In the genomic region with DNA sequence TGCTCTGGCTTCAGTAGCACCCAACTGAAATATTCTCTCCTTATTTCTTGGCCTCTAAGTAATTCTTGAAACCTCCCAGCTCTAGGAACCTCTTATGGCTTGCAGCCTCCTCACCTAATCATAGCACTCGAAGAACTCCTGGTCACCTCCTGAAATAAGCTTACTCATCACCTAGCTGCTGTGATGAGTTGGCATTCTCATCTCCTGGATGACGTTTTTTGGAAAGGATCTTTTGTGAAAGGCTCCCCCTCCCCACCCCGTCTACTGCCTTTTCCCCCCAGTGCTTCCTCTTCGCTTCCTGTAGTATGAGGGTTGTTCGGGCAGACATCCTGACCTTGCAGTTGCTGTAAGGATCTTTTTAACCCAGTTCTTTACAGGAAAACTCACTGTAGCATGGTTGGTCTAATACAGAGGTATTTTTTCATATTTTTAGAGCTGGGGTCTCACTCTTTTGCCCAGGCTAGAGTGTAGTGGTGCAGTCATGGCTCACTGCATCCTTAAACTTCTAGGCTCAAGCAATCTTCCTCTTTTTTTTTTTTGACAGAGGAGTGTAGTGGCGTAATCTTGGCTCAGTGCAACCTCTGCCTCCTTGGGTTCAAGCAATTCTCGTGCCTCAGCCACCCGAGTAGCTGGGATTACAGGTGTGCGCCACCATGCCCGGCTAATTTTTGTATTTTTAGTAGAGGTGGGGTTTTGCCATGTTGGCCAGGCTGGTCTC, we compare ENCODE assay signal across 1 cellular context.
TF ChIP-seq lines count a peak whose summit lies in the region.

No MANE protein-coding gene starts in this region.

TF ChIP-seq in GM23338, 12 proteins besides CTCF, POLR2A, EP300 and RAD21:
- TF ChIP-seq, protein P1, sequence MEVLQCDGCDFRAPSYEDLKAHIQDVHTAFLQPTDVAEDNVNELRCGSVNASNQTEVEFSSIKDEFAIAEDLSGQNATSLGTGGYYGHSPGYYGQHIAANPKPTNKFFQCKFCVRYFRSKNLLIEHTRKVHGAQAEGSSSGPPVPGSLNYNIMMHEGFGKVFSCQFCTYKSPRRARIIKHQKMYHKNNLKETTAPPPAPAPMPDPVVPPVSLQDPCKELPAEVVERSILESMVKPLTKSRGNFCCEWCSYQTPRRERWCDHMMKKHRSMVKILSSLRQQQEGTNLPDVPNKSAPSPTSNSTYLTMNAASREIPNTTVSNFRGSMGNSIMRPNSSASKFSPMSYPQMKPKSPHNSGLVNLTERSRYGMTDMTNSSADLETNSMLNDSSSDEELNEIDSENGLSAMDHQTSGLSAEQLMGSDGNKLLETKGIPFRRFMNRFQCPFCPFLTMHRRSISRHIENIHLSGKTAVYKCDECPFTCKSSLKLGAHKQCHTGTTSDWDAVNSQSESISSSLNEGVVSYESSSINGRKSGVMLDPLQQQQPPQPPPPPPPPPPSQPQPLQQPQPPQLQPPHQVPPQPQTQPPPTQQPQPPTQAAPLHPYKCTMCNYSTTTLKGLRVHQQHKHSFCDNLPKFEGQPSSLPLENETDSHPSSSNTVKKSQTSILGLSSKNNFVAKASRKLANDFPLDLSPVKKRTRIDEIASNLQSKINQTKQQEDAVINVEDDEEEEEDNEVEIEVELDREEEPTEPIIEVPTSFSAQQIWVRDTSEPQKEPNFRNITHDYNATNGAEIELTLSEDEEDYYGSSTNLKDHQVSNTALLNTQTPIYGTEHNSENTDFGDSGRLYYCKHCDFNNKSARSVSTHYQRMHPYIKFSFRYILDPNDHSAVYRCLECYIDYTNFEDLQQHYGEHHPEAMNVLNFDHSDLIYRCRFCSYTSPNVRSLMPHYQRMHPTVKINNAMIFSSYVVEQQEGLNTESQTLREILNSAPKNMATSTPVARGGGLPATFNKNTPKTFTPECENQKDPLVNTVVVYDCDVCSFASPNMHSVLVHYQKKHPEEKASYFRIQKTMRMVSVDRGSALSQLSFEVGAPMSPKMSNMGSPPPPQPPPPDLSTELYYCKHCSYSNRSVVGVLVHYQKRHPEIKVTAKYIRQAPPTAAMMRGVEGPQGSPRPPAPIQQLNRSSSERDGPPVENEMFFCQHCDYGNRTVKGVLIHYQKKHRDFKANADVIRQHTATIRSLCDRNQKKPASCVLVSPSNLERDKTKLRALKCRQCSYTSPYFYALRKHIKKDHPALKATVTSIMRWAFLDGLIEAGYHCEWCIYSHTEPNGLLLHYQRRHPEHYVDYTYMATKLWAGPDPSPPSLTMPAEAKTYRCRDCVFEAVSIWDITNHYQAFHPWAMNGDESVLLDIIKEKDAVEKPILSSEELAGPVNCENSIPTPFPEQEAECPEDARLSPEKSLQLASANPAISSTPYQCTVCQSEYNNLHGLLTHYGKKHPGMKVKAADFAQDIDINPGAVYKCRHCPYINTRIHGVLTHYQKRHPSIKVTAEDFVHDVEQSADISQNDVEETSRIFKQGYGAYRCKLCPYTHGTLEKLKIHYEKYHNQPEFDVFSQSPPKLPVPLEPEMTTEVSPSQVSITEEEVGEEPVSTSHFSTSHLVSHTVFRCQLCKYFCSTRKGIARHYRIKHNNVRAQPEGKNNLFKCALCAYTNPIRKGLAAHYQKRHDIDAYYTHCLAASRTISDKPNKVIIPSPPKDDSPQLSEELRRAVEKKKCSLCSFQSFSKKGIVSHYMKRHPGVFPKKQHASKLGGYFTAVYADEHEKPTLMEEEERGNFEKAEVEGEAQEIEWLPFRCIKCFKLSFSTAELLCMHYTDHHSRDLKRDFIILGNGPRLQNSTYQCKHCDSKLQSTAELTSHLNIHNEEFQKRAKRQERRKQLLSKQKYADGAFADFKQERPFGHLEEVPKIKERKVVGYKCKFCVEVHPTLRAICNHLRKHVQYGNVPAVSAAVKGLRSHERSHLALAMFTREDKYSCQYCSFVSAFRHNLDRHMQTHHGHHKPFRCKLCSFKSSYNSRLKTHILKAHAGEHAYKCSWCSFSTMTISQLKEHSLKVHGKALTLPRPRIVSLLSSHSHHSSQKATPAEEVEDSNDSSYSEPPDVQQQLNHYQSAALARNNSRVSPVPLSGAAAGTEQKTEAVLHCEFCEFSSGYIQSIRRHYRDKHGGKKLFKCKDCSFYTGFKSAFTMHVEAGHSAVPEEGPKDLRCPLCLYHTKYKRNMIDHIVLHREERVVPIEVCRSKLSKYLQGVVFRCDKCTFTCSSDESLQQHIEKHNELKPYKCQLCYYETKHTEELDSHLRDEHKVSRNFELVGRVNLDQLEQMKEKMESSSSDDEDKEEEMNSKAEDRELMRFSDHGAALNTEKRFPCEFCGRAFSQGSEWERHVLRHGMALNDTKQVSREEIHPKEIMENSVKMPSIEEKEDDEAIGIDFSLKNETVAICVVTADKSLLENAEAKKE (CRISPR knock-in tag; IDR thresholded peaks at IDR 0.05) = no peak
- TF ChIP-seq, protein P2, sequence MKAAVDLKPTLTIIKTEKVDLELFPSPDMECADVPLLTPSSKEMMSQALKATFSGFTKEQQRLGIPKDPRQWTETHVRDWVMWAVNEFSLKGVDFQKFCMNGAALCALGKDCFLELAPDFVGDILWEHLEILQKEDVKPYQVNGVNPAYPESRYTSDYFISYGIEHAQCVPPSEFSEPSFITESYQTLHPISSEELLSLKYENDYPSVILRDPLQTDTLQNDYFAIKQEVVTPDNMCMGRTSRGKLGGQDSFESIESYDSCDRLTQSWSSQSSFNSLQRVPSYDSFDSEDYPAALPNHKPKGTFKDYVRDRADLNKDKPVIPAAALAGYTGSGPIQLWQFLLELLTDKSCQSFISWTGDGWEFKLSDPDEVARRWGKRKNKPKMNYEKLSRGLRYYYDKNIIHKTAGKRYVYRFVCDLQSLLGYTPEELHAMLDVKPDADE (IDR thresholded peaks at IDR 0.05) = no peak
- no peak for TF ChIP-seq POLR2AphosphoS5 (IDR thresholded peaks at IDR 0.05; ENCODE audit: low read depth)
- TF ChIP-seq ZNF114 (CRISPR knock-in tag; IDR thresholded peaks at IDR 0.05) = no peak
- TF ChIP-seq EZH2phosphoT487 (IDR thresholded peaks at IDR 0.05; ENCODE audit: unreplicated experiment) = no peak
- TF ChIP-seq, protein P3, sequence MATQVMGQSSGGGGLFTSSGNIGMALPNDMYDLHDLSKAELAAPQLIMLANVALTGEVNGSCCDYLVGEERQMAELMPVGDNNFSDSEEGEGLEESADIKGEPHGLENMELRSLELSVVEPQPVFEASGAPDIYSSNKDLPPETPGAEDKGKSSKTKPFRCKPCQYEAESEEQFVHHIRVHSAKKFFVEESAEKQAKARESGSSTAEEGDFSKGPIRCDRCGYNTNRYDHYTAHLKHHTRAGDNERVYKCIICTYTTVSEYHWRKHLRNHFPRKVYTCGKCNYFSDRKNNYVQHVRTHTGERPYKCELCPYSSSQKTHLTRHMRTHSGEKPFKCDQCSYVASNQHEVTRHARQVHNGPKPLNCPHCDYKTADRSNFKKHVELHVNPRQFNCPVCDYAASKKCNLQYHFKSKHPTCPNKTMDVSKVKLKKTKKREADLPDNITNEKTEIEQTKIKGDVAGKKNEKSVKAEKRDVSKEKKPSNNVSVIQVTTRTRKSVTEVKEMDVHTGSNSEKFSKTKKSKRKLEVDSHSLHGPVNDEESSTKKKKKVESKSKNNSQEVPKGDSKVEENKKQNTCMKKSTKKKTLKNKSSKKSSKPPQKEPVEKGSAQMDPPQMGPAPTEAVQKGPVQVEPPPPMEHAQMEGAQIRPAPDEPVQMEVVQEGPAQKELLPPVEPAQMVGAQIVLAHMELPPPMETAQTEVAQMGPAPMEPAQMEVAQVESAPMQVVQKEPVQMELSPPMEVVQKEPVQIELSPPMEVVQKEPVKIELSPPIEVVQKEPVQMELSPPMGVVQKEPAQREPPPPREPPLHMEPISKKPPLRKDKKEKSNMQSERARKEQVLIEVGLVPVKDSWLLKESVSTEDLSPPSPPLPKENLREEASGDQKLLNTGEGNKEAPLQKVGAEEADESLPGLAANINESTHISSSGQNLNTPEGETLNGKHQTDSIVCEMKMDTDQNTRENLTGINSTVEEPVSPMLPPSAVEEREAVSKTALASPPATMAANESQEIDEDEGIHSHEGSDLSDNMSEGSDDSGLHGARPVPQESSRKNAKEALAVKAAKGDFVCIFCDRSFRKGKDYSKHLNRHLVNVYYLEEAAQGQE (IDR thresholded peaks at IDR 0.05; ENCODE audit: unreplicated experiment) = no peak
- no peak for TF ChIP-seq STAT1 (IDR thresholded peaks at IDR 0.05; ENCODE audit: unreplicated experiment)
- no peak for TF ChIP-seq JUNB (IDR thresholded peaks at IDR 0.05; ENCODE audit: unreplicated experiment)
- TF ChIP-seq CREB1 (CRISPR knock-in tag; IDR thresholded peaks at IDR 0.05; ENCODE audit: low read depth) = no peak
- no peak for TF ChIP-seq NANOG (IDR thresholded peaks at IDR 0.05; ENCODE audit: borderline replicate concordance)
- TF ChIP-seq ZNF331 (CRISPR knock-in tag; IDR thresholded peaks at IDR 0.05; ENCODE audit: low read depth) = no peak
- no peak for TF ChIP-seq EZH2 (IDR thresholded peaks at IDR 0.05; ENCODE audit: low read depth, unreplicated experiment)
